23 cellular contexts compared by ENCODE assay signal in the genomic region with DNA sequence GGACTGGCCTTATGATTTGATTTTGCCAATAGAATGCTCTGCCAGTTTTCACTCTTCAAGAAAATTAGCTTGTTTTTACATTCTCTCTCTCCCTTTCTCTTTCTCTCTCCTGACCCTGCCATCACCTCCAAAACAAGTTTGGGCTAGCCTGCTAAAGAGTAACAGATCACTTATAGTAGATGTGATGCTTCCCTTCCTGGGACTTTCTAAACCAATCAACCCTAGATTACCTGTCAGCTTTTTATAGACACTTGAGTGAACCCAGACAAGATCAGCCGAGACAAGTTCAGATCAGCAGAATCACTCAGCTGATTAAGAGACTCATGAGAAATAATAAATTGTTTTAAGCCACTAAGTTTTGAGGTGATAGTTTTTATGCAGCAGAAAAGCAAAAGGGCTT.
DNase-seq lines count a peak whose midpoint lies in the region; ATAC-seq, FAIRE-seq and TF ChIP-seq lines count a peak whose summit lies in the region.
"Had no signal": no experiment of that assay in that cellular context is flagged by ENCODE, and none has a peak within 500 bp of the region (broad histone marks: within the 10 kb centered on the region; RNA-seq: fewer than 3 reads in every experiment).

No MANE protein-coding gene starts in this region.

- H3K9ac ChIP-seq in keratinocyte (ENCODE audit: control insufficient read depth, extremely low read depth, insufficient read depth, low read length) = no peak overlapping the region

- peak overlapping the region; percentile 30 for H2AFZ ChIP-seq in keratinocyte (ENCODE audit: control insufficient read depth, low read length)

- peak; percentile 73 for FAIRE-seq in keratinocyte (lab: Jason Lieb, UNC)
- FAIRE-seq: GM18507, GM19239 had no signal

- H3K36me3 ChIP-seq in keratinocyte (ENCODE audit: control insufficient read depth in 2 of 2, extremely low read depth in 1 of 2, insufficient read depth in 2 of 2, low read length in 2 of 2) = no peaks in the 10 kb centered on the region
- H3K36me3 ChIP-seq: SJCRH30 had no signal

- TF ChIP-seq CTCF in keratinocyte (optimal IDR thresholded peaks at IDR 0.05 in 1 of 3, IDR thresholded peaks at IDR 0.05 in 1 of 3, conservative IDR thresholded peaks at IDR 0.05 in 1 of 3; ENCODE audit: extremely low read depth in 1 of 3, insufficient read depth in 2 of 3, low read length in 3 of 3) = no peak

- H3K9me3 ChIP-seq in keratinocyte (ENCODE audit: control insufficient read depth, low read depth, low read length) = no peaks in the 10 kb centered on the region
- H3K9me3 ChIP-seq: Caco-2, SJCRH30 had no signal

- no peaks in the 10 kb centered on the region for H3K36me3 Mint-ChIP-seq in stimulated activated effector memory CD8-positive, alpha-beta T cell treated with anti-CD3 and anti-CD28 coated beads, Interleukin-12 subunit alpha, Interleukin-12 subunit beta, amount 100 ng/mL, for 72 hours
- H3K36me3 Mint-ChIP-seq: CD14-positive monocyte had no signal

- ATAC-seq in GM18868 (IDR thresholded peaks at IDR 0.05; ENCODE audit: unreplicated experiment) (peak; percentile 51), HG02852 (IDR thresholded peaks at IDR 0.05; ENCODE audit: unreplicated experiment) (peak; percentile 54)
- ATAC-seq in stimulated activated effector memory CD8-positive, alpha-beta T cell treated with anti-CD3 and anti-CD28 coated beads, Interleukin-12 subunit alpha, Interleukin-12 subunit beta, amount 100 ng/mL, for 72 hours = no peak

- H3K27ac ChIP-seq in keratinocyte (ENCODE audit: control insufficient read depth, insufficient read depth, low read length) = no peak overlapping the region
- H3K27ac ChIP-seq: SJCRH30 had no signal

- H3K4me1 Mint-ChIP-seq in stimulated activated effector memory CD8-positive, alpha-beta T cell treated with anti-CD3 and anti-CD28 coated beads, Interleukin-12 subunit alpha, Interleukin-12 subunit beta, amount 100 ng/mL, for 72 hours = no peaks in the 10 kb centered on the region
- H3K4me1 Mint-ChIP-seq: CD14-positive monocyte had no signal

- H3K9me1 ChIP-seq in keratinocyte (ENCODE audit: control insufficient read depth, extremely low read depth, insufficient read depth, low read length) = no peaks in the 10 kb centered on the region

- dilution Hi-C loops in keratinocyte (cut with MboI; ENCODE audit: extremely low pct_ligation_motif_present, low sequenced_read_pairs) = no loop called here

- no peaks in the 10 kb centered on the region for H4K20me1 ChIP-seq in keratinocyte (ENCODE audit: control insufficient read depth, extremely low read depth, insufficient read depth, low read length)

- no peaks in the 10 kb centered on the region for H3K27me3 ChIP-seq in keratinocyte (ENCODE audit: control insufficient read depth, extremely low read depth, insufficient read depth, low read length)
- H3K27me3 ChIP-seq: SJCRH30 had no signal

- DNase-seq in SK-N-DZ (ENCODE audit: low spot score) = peak; percentile 36
- DNase-seq in keratinocyte (ENCODE audit: low read depth, low spot score) = no peak
- no peak for DNase-seq in GM03348 (ENCODE audit: low spot score)
- DNase-seq in SHP77 (lab: John Stamatoyannopoulos, UW) = no peak
- no peak for DNase-seq in GOT3 (lab: John Stamatoyannopoulos, UW)
- DNase-seq in stimulated activated effector memory CD8-positive, alpha-beta T cell treated with anti-CD3 and anti-CD28 coated beads, Interleukin-12 subunit alpha, Interleukin-12 subunit beta, amount 100 ng/mL, for 72 hours (ENCODE audit: low spot score in 2 of 2) = no peak
- DNase-seq: ACHN, AML-193, Caco-2, HCEC 1CT, MM.1S, NCI-H1092 treated with DMSO at 0.1 percent for 48 hours, NCI-H187, NCI-H2171, NCI-H446 treated with DMSO at 0.1 percent for 48 hours, RPMI8226, SJCRH30 had no signal

- H3K4me3 ChIP-seq in keratinocyte (ENCODE audit: control insufficient read depth in 2 of 3, extremely low read depth in 1 of 3, insufficient read depth in 2 of 3, low read depth in 1 of 3, low read length in 3 of 3) = no peak overlapping the region
- H3K4me3 ChIP-seq: SJCRH30 had no signal

- no peak overlapping the region for H3K27ac Mint-ChIP-seq in stimulated activated effector memory CD8-positive, alpha-beta T cell treated with anti-CD3 and anti-CD28 coated beads, Interleukin-12 subunit alpha, Interleukin-12 subunit beta, amount 100 ng/mL, for 72 hours
- H3K27ac Mint-ChIP-seq: CD14-positive monocyte; T-helper 2 cell treated with Interferon-gamma antibody and Interleukin-4, amounts not matched to agents 5 μg/mL and 100 μg/mL, for 36 hours had no signal

- H3K4me2 ChIP-seq in keratinocyte (ENCODE audit: control insufficient read depth, extremely low read depth, insufficient read depth, low read depth, low read length) = peak overlapping the region; percentile 3

- peaks cover 6% of the 10 kb centered on the region for H3K4me1 ChIP-seq in keratinocyte (ENCODE audit: control insufficient read depth, extremely low read depth, insufficient read depth, low read length)
- H3K4me1 ChIP-seq: Caco-2 had no signal

- no peaks in the 10 kb centered on the region for H3K79me2 ChIP-seq in keratinocyte (ENCODE audit: control insufficient read depth, insufficient read depth, low read length)

- H3K4me3 Mint-ChIP-seq in stimulated activated effector memory CD8-positive, alpha-beta T cell treated with anti-CD3 and anti-CD28 coated beads, Interleukin-12 subunit alpha, Interleukin-12 subunit beta, amount 100 ng/mL, for 72 hours = no peak overlapping the region
- H3K4me3 Mint-ChIP-seq: CD14-positive monocyte; T-helper 2 cell treated with Interferon-gamma antibody and Interleukin-4, amounts not matched to agents 5 μg/mL and 100 μg/mL, for 36 hours had no signal

- peaks cover 14% of the 10 kb centered on the region for H3K9me3 Mint-ChIP-seq in stimulated activated effector memory CD8-positive, alpha-beta T cell treated with anti-CD3 and anti-CD28 coated beads, Interleukin-12 subunit alpha, Interleukin-12 subunit beta, amount 100 ng/mL, for 72 hours
- H3K9me3 Mint-ChIP-seq: T-helper 2 cell treated with Interferon-gamma antibody and Interleukin-4, amounts not matched to agents 5 μg/mL and 100 μg/mL, for 36 hours had no signal
